ENCODE assay signal across 9 cellular contexts in genomic region chrX:109475174-109475891, GRCh38. TPM values are rescaled to one million over a fixed set of nuclear protein-coding genes. Genes with fewer than 3 reads are reported as not detected.
DNase-seq lines count a peak whose midpoint lies in the region; ATAC-seq and TF ChIP-seq lines count a peak whose summit lies in the region.
"Had no signal": no experiment of that assay in that cellular context is flagged by ENCODE, and none has a peak within 500 bp of the region (broad histone marks: within the 10 kb centered on the region; RNA-seq: fewer than 3 reads in every experiment).

No MANE protein-coding gene starts in this region.

- H3K27me3 Mint-ChIP-seq in Calu3 (ENCODE audit: unreplicated experiment) = peaks cover 30% of the 10 kb centered on the region

- RAD21 ChIA-PET in HCT116 (lab: Charles Lee; ENCODE audit: low non-redundant PET in 1 of 2, low total read pairs in 2 of 2, uncharacterized antibody in 2 of 2, unreplicated experiment in 2 of 2) = no interaction called here

- no peak overlapping the region for H2BK15ac ChIP-seq in mesenchymal stem cell (ENCODE audit: low read depth, poor library complexity, severe bottlenecking)

- H3K4me3 Mint-ChIP-seq in Calu3 (ENCODE audit: low read depth, unreplicated experiment) = no peak overlapping the region

- H2BK12ac ChIP-seq in mesenchymal stem cell (ENCODE audit: low read length in 2 of 2) = no peak overlapping the region

- no peak overlapping the region for H3K4ac ChIP-seq in mesenchymal stem cell (ENCODE audit: low read depth in 1 of 2, low read length in 2 of 2)

- no peaks in the 10 kb centered on the region for H3K4me1 Mint-ChIP-seq in Calu3 (ENCODE audit: low read depth, unreplicated experiment)

- intact Hi-C loops in Calu3 (cut with micrococcal nuclease; ENCODE audit: unreplicated experiment) (loop anchor here (1.0 to 5.0 kb wide), 3 partner anchors 776 to 1278 kb away; no protein-coding TSS in a partner anchor), HCT116 (cut with micrococcal nuclease) (loop anchor here (10.0 kb wide), 1 partner anchor 771 kb away; no protein-coding TSS in a partner anchor)

- H3K9me2 ChIP-seq in HCT116 (ENCODE audit: insufficient read depth) = no peaks in the 10 kb centered on the region

- H3K27ac ChIP-seq in HCT116 (ENCODE audit: low read depth, low read length) = no peak overlapping the region
- no peak overlapping the region for H3K27ac ChIP-seq in mesenchymal stem cell (ENCODE audit: low read length, poor library complexity, severe bottlenecking)

- 18% methylated on average over 19 of the region's 23 CpGs for WGBS in mesenchymal stem cell

- no peak overlapping the region for H4K91ac ChIP-seq in mesenchymal stem cell (ENCODE audit: low read length)

- H3K79me1 ChIP-seq in mesenchymal stem cell (replicated peaks; ENCODE audit: low read length, poor library complexity, severe bottlenecking) = no peaks in the 10 kb centered on the region

- BruUV-seq in Calu3 (replicated peaks; lab: Mats Ljungman, UMichigan) = no TSS peak
- no TSS peak for BruUV-seq in HCT116 (replicated peaks; lab: Mats Ljungman, UMichigan)

- ATAC-seq in HCT116 = peak; percentile 87
- ATAC-seq in esophagus mucosa = no peak
- ATAC-seq in GM18511 (IDR thresholded peaks at IDR 0.05; ENCODE audit: unreplicated experiment) = no peak

- H3K36me3 ChIP-seq in HCT116 (ENCODE audit: control insufficient read depth in 1 of 2, insufficient read depth in 2 of 2, low read length in 2 of 2) (no peaks in the 10 kb centered on the region), mesenchymal stem cell (ENCODE audit: control insufficient read depth in 1 of 2, insufficient read depth in 2 of 2, low read depth in 1 of 2, low read length in 2 of 2) (no peaks in the 10 kb centered on the region)

- H2BK5ac ChIP-seq in mesenchymal stem cell (ENCODE audit: low read depth, low read length, poor library complexity, severe bottlenecking) = no peak overlapping the region

- no peaks in the 10 kb centered on the region for H3K9me3 ChIP-seq in HCT116 (ENCODE audit: control insufficient read depth in 1 of 2, insufficient read depth in 1 of 2, low read depth in 1 of 2, low read length in 2 of 2)
- no peaks in the 10 kb centered on the region for H3K9me3 ChIP-seq in mesenchymal stem cell (ENCODE audit: control insufficient read depth, low read length)

- TF ChIP-seq CTCF in Calu3 (IDR thresholded peaks at IDR 0.05; ENCODE audit: unreplicated experiment) = peak; percentile 29
- TF ChIP-seq CTCF in HCT116 (IDR thresholded peaks at IDR 0.05 in 2 of 3, conservative IDR thresholded peaks at IDR 0.05 in 1 of 3; ENCODE audit: borderline replicate concordance in 1 of 3, insufficient read depth in 1 of 3, low read depth in 2 of 3, low read length in 2 of 3) = peak; percentile 42 to 88 (median 49)

- H3K27ac Mint-ChIP-seq in Calu3 (ENCODE audit: unreplicated experiment) = no peak overlapping the region

- no peaks in the 10 kb centered on the region for H3K36me3 Mint-ChIP-seq in Calu3 (ENCODE audit: insufficient read depth, unreplicated experiment)

- DNase-seq in Calu3 (peak; percentile 41), HCT116 (ENCODE audit: low read depth, low spot score) (peak; percentile 54), NCI-H82 treated with DMSO at 0.1 percent for 48 hours (lab: John Stamatoyannopoulos, UW; ENCODE audit: unreplicated experiment) (peak; percentile 19), ecto neural progenitor cell (ENCODE audit: low spot score) (peak; percentile 83), mesenchymal stem cell (peak; percentile 46)
- no peak for DNase-seq in stimulated activated CD4-positive, alpha-beta T cell treated with anti-CD3 and anti-CD28 coated beads, Interleukin-2, amount 100 ng/mL, for 48 hours

- no peaks in the 10 kb centered on the region for H4K20me1 ChIP-seq in HCT116 (ENCODE audit: insufficient read depth)

- no peak overlapping the region for H2BK120ac ChIP-seq in mesenchymal stem cell (ENCODE audit: low read depth, low read length)

- POLR2A ChIA-PET in HCT116 (lab: Charles Lee) = no interaction called here

- TF ChIP-seq RAD21 in HCT116 (IDR thresholded peaks at IDR 0.05; ENCODE audit: low read depth) = peak; percentile 51

- H3K9ac ChIP-seq in HCT116 (ENCODE audit: low read length) (no peak overlapping the region), mesenchymal stem cell (ENCODE audit: low read length) (no peak overlapping the region)

- peak overlapping the region; percentile 68 for H3K4me2 ChIP-seq in HCT116 (ENCODE audit: low read length)
- H3K4me2 ChIP-seq in mesenchymal stem cell (ENCODE audit: low read length, poor library complexity, severe bottlenecking) = peak overlapping the region; percentile 65

- TF ChIP-seq POLR2A in HCT116 (IDR thresholded peaks at IDR 0.05; ENCODE audit: borderline replicate concordance, extremely low read depth, insufficient read depth, insufficient read length) = no peak

- H3K18ac ChIP-seq in mesenchymal stem cell (ENCODE audit: low read depth in 1 of 2, low read length in 2 of 2) = no peak overlapping the region

- H3K4me1 ChIP-seq in HCT116 (ENCODE audit: control insufficient read depth in 1 of 2, insufficient read depth in 2 of 2, low read length in 2 of 2) (peaks cover 3 to 17% of the 10 kb centered on the region in 2 experiments; a peak in 2 of 4 replicates), mesenchymal stem cell (ENCODE audit: control insufficient read depth, insufficient read depth, low read depth, low read length) (peaks cover 7% of the 10 kb centered on the region)

- no peak overlapping the region for H4K8ac ChIP-seq in mesenchymal stem cell (ENCODE audit: low read length)

- H3K4me3 ChIP-seq in HCT116 (replicated peaks in 1 of 2; ENCODE audit: low read depth in 1 of 2, low read length in 2 of 2) (peak overlapping the region; percentile 16 to 44; a peak in 3 of 4 replicates), mesenchymal stem cell (ENCODE audit: insufficient read depth in 1 of 2, low read depth in 1 of 2, low read length in 2 of 2) (peak overlapping the region in 1 of 2 experiments; percentile 52)

- H3K9me3 Mint-ChIP-seq in Calu3 (ENCODE audit: low read depth, unreplicated experiment) = no peaks in the 10 kb centered on the region

- no peaks in the 10 kb centered on the region for H3K79me2 ChIP-seq in HCT116 (ENCODE audit: insufficient read depth, low read length)

- no peak overlapping the region for H2AK5ac ChIP-seq in mesenchymal stem cell (ENCODE audit: low read length, severe bottlenecking)

- H3K23ac ChIP-seq in mesenchymal stem cell (ENCODE audit: low read length in 2 of 2) = no peak overlapping the region

- H3K14ac ChIP-seq in mesenchymal stem cell (ENCODE audit: low read length in 2 of 2) = no peak overlapping the region

- CTCF ChIA-PET in Calu3 (lab: Charles Lee) (interaction anchor here (0.7 to 1.0 kb wide), 2 partner anchors 170 to 776 kb away, joined by 3 to 6 read pairs; no protein-coding TSS in a partner anchor), HCT116 (lab: Charles Lee) (interaction anchor here (0.8 to 2.2 kb wide), 5 partner anchors 10 to 776 kb away, joined by 3 to 12 read pairs (median 4); no protein-coding TSS in a partner anchor)

- H2AFZ ChIP-seq in HCT116 (ENCODE audit: low read depth, low read length, poor library complexity, severe bottlenecking) (peak overlapping the region; percentile 63), mesenchymal stem cell (ENCODE audit: low read depth, low read length) (no peak overlapping the region)

- no peaks in the 10 kb centered on the region for H3K27me3 ChIP-seq in HCT116 (ENCODE audit: insufficient read depth, low read length)
- H3K27me3 ChIP-seq in mesenchymal stem cell (ENCODE audit: control insufficient read depth in 1 of 2, insufficient read depth in 1 of 2, low read length in 2 of 2) = peaks cover 0 to 59% of the 10 kb centered on the region in 2 experiments

TF ChIP-seq in HCT116, 20 proteins besides CTCF, POLR2A, EP300 and RAD21:
- TF ChIP-seq JUND (IDR thresholded peaks at IDR 0.05) (no peak), MAX (IDR thresholded peaks at IDR 0.05) (0 out of 2 replicates have a peak, but pooled peaks have one; percentile 23)

RNA-seq across cellular contexts. Expression of gene GUCY2F, which starts 6.6 kb away (rescaled TPM):
- not detected in 2 replicates for total RNA-seq in Calu3 (2022)
- total RNA-seq in HCT116 (2021; ENCODE audit: unreplicated experiment) = not detected
- polyA plus RNA-seq in HCT116 (2012) = not detected in 2 replicates
- polyA plus RNA-seq in mesenchymal stem cell (2013, experiment 1 of 2) = not detected
- polyA plus RNA-seq in mesenchymal stem cell (2013, experiment 2 of 2) = not detected
- total RNA-seq in esophagus mucosa = not detected
- total RNA-seq: T-helper 2 cell treated with Interferon-gamma antibody and Interleukin-4, amounts not matched to agents 100 ng/mL and 5 ng/mL, for 36 hours had no signal

Comparison
In these comparisons a context has a peak if more than half of its experiments do, and no peak if none do; other contexts are left out.
1. DNase-seq: peak in Calu3 (single experiment), HCT116 (single experiment), NCI-H82 treated with DMSO at 0.1 percent for 48 hours (single experiment), ecto neural progenitor cell (single experiment) and mesenchymal stem cell (single experiment); none in stimulated activated CD4-positive, alpha-beta T cell treated with anti-CD3 and anti-CD28 coated beads, Interleukin-2, amount 100 ng/mL, for 48 hours (0 of 2).